Comparison of ENCODE assay signal across 16 cellular contexts in genomic region chr3:193909387-193909786, GRCh38.
DNase-seq lines count a peak whose midpoint lies in the region; ATAC-seq, FAIRE-seq and TF ChIP-seq lines count a peak whose summit lies in the region.
"Had no signal": no experiment of that assay in that cellular context is flagged by ENCODE, and none has a peak within 500 bp of the region (broad histone marks: within the 10 kb centered on the region; RNA-seq: fewer than 3 reads in every experiment).

No MANE protein-coding gene starts in this region.

- no peak overlapping the region for H3K4me3 ChIP-seq in mesendoderm (ENCODE audit: low read length)
- no peak overlapping the region for H3K4me3 ChIP-seq in GM23248

- no peak overlapping the region for H3K56ac ChIP-seq in mesendoderm (ENCODE audit: low read length)

- H3K4me2 ChIP-seq in mesendoderm (ENCODE audit: low read length) (no peak overlapping the region), GM23248 (ENCODE audit: unreplicated experiment) (no peak overlapping the region)

- no peak overlapping the region for H4K8ac ChIP-seq in mesendoderm (ENCODE audit: low read depth, low read length)

- no CpG with 5 or more reads among the region's 2 CpGs for WGBS in mesendoderm (ENCODE audit: extremely low coverage, insufficient coverage, low lambda C conversion rate)
- WGBS in GM23248 (ENCODE audit: low coverage in 1 of 2, low lambda C conversion rate in 2 of 2, missing lambda C conversion rate in 2 of 2), 2 experiments: 71 to 83% methylated on average over 2 of the region's 2 CpGs

- H3F3A ChIP-seq in GM23248 (ENCODE audit: insufficient read depth): no peaks in the 10 kb centered on the region

- peaks cover 3% of the 10 kb centered on the region for H3K36me3 Mint-ChIP-seq in chondrocyte (ENCODE audit: low read depth)
- H3K36me3 Mint-ChIP-seq: brain; CD4-positive, alpha-beta memory T cell; natural killer cell had no signal

- H3K36me3 ChIP-seq in mesendoderm (ENCODE audit: control insufficient read depth, insufficient read depth, low read length) (no peaks in the 10 kb centered on the region), GM23248 (ENCODE audit: low read depth) (no peaks in the 10 kb centered on the region)

- in situ Hi-C loops in GM23248 (cut with MboI): no loop called here

- no peak overlapping the region for H3K23ac ChIP-seq in mesendoderm (ENCODE audit: low read length)

- no peaks in the 10 kb centered on the region for H3K9me3 ChIP-seq in GM23248 (ENCODE audit: low read depth)

- peak; percentile 65 for FAIRE-seq in GM18507 (lab: Jason Lieb, UNC)
- FAIRE-seq: frontal cortex, keratinocyte had no signal

- H3K9ac ChIP-seq in mesendoderm (ENCODE audit: low read length): no peak overlapping the region
- no peak overlapping the region for H3K9ac ChIP-seq in GM23248

- DNase-seq in GM18507 (ENCODE audit: extremely low spot score, insufficient read length, low read depth): peak; percentile 12
- DNase-seq in mesendoderm: no peak
- no peak for DNase-seq in chondrocyte (ENCODE audit: low spot score)
- DNase-seq in GM23248: no peak
- DNase-seq in COR-L47 (lab: John Stamatoyannopoulos, UW): no peak
- DNase-seq: activated effector memory CD4-positive, alpha-beta T cell treated with Interleukin-2 at 50 U/mL for 16 hours; CD4-positive, alpha-beta memory T cell; natural killer cell; NCI-H1694; NK-92 treated with Interleukin-12 subunit alpha and Interleukin-12 subunit beta, amount 100 ng/mL, for 24 hours had no signal

- no peak overlapping the region for H2AFZ ChIP-seq in GM23248

- H4K20me1 ChIP-seq in GM23248 (ENCODE audit: insufficient read depth): no peaks in the 10 kb centered on the region

- peaks cover 9% of the 10 kb centered on the region for H3K9me3 Mint-ChIP-seq in chondrocyte (ENCODE audit: low read depth)
- H3K9me3 Mint-ChIP-seq: natural killer cell had no signal

- H2AK5ac ChIP-seq in mesendoderm (ENCODE audit: low read length): no peak overlapping the region

- H3K27me3 Mint-ChIP-seq in chondrocyte (ENCODE audit: low read depth): peaks cover 67% of the 10 kb centered on the region
- H3K27me3 Mint-ChIP-seq: CD4-positive, alpha-beta memory T cell; IgD-negative memory B cell had no signal

- H3K4me1 Mint-ChIP-seq in chondrocyte (ENCODE audit: low read depth): peaks cover 5% of the 10 kb centered on the region

- H3K18ac ChIP-seq in mesendoderm (ENCODE audit: low read length): no peak overlapping the region

- no peak overlapping the region for H3K27ac Mint-ChIP-seq in chondrocyte (ENCODE audit: unreplicated experiment)
- H3K27ac Mint-ChIP-seq: brain; CD4-positive, alpha-beta memory T cell; IgD-negative memory B cell; natural killer cell had no signal

- H3K27me3 ChIP-seq in mesendoderm (ENCODE audit: insufficient read depth, low read length, poor library complexity) (no peaks in the 10 kb centered on the region), GM23248 (replicated peaks; ENCODE audit: insufficient read depth) (peaks cover 28% of the 10 kb centered on the region)

- H3K27ac ChIP-seq in mesendoderm (ENCODE audit: low read depth, low read length): no peak overlapping the region
- H3K27ac ChIP-seq in GM23248: no peak overlapping the region

- H2BK5ac ChIP-seq in mesendoderm (ENCODE audit: low read length): peak overlapping the region; percentile 9

- H3K4ac ChIP-seq in mesendoderm (ENCODE audit: low read depth, low read length): no peak overlapping the region

- no peak overlapping the region for H3K4me3 Mint-ChIP-seq in chondrocyte (ENCODE audit: unreplicated experiment)
- H3K4me3 Mint-ChIP-seq: brain, IgD-negative memory B cell, natural killer cell had no signal

- H3K79me2 ChIP-seq in mesendoderm (ENCODE audit: control insufficient read depth, insufficient read depth, low read length) (no peaks in the 10 kb centered on the region), GM23248 (ENCODE audit: insufficient read depth) (no peaks in the 10 kb centered on the region)

- no peak overlapping the region for H2BK15ac ChIP-seq in mesendoderm (replicated peaks; ENCODE audit: low read depth)

- H3K79me1 ChIP-seq in mesendoderm (ENCODE audit: low read length): no peaks in the 10 kb centered on the region

- H3K9me2 ChIP-seq in GM23248 (ENCODE audit: insufficient read depth): no peaks in the 10 kb centered on the region

- no peak overlapping the region for H2BK120ac ChIP-seq in mesendoderm (ENCODE audit: low read depth, low read length)

- no peak overlapping the region for H4K5ac ChIP-seq in mesendoderm (ENCODE audit: low read length)

- H3K4me1 ChIP-seq in mesendoderm (ENCODE audit: control insufficient read depth, low read depth, low read length) (peaks cover 7% of the 10 kb centered on the region), GM23248 (ENCODE audit: insufficient read depth) (no peaks in the 10 kb centered on the region)

- ATAC-seq in GM19395 (IDR thresholded peaks at IDR 0.05; ENCODE audit: unreplicated experiment) (peak; percentile 77), HG03095 (IDR thresholded peaks at IDR 0.05; ENCODE audit: unreplicated experiment) (peak; percentile 87)
- ATAC-seq: natural killer cell had no signal

- TF ChIP-seq CTCF in chondrocyte (IDR thresholded peaks at IDR 0.05): no peak
